ENCODE assay signal across 25 cellular contexts in genomic region chr11:130514316-130514715, GRCh38.
DNase-seq lines count a peak whose midpoint lies in the region; ATAC-seq and TF ChIP-seq lines count a peak whose summit lies in the region.
"Had no signal": no experiment of that assay in that cellular context is flagged by ENCODE, and none has a peak within 500 bp of the region (broad histone marks: within the 10 kb centered on the region; RNA-seq: fewer than 3 reads in every experiment).

No MANE protein-coding gene starts in this region.

- no peaks in the 10 kb centered on the region; a peak in 1 of 4 replicates for H3K4me1 ChIP-seq in SK-N-SH (ENCODE audit: control insufficient read depth in 1 of 2, insufficient read depth in 2 of 2, low read depth in 1 of 2, low read length in 1 of 2)
- H3K4me1 ChIP-seq: foreskin keratinocyte had no signal

- no peak for TF ChIP-seq CTCF in WERI-Rb-1 (IDR thresholded peaks at IDR 0.05; ENCODE audit: low read depth, low read length)
- no peak for TF ChIP-seq CTCF in fibroblast of mammary gland (conservative IDR thresholded peaks at IDR 0.05; ENCODE audit: control insufficient read depth, insufficient read depth, low read depth, low read length)
- TF ChIP-seq CTCF in SK-N-SH (IDR thresholded peaks at IDR 0.05) = no peak

- no peak for TF ChIP-seq RAD21 in SK-N-SH (IDR thresholded peaks at IDR 0.05; ENCODE audit: low read length)

- peak overlapping the region; percentile 77; the same call in 1 of the 2 replicates for H3K27ac ChIP-seq in WERI-Rb-1
- H3K27ac ChIP-seq in SK-N-SH (ENCODE audit: low read depth in 2 of 2, low read length in 1 of 2) = no peak overlapping the region
- H3K27ac ChIP-seq: BLaER1 treated with 17β-estradiol and CSF1 and Interleukin-3, amounts not matched to agents 10 nM and 100 nM; foreskin keratinocyte had no signal

- no peaks in the 10 kb centered on the region for H3K9me2 ChIP-seq in SK-N-SH

- CTCF ChIA-PET in SK-N-SH (lab: Yijun Ruan, JAX) = no interaction called here

- H3K27me3 ChIP-seq in WERI-Rb-1 (ENCODE audit: insufficient read depth, low read depth, severe bottlenecking) (no peaks in the 10 kb centered on the region), SK-N-SH (ENCODE audit: insufficient read depth) (no peaks in the 10 kb centered on the region)
- H3K27me3 ChIP-seq: BLaER1 treated with 17β-estradiol and CSF1 and Interleukin-3, amounts not matched to agents 10 nM and 100 nM; foreskin keratinocyte had no signal

- DNase-seq in NCI-H82 (lab: John Stamatoyannopoulos, UW) (peak; percentile 4), NCI-H82 treated with DMSO at 0.1 percent for 48 hours (lab: John Stamatoyannopoulos, UW; ENCODE audit: unreplicated experiment) (no peak), WERI-Rb-1 (no peak), fibroblast of mammary gland (ENCODE audit: low read depth) (peak; percentile 81), stromal cell of bone marrow (ENCODE audit: low read depth) (peak; percentile 69), activated gamma-delta T cell treated with Interleukin-2 at 50 U/mL for 16 hours (no peak), SK-N-SH (no peak)
- DNase-seq: 8988T; activated CD4-positive, CD25-positive, alpha-beta regulatory T cell; activated CD8-positive, alpha-beta T cell treated with anti-CD3 and anti-CD28 coated beads, Interleukin-2, amount 10 ng/mL, durations not matched to agents 7 days and 5 days; activated naive CD4-positive, alpha-beta T cell treated with Interleukin-2 at 50 U/mL for 16 hours; activated T-cell treated with anti-CD3 and anti-CD28 coated beads, Interleukin-2, amount 50 U/mL, for 1 hour; foreskin keratinocyte; hypothalamus; islet precursor cell; NCI-H1436 treated with DMSO at 0.1 percent for 48 hours; NK-92 treated with Interleukin-12 subunit alpha and Interleukin-12 subunit beta, amount 100 ng/mL, for 24 hours; RPMI8226; stimulated activated CD4-positive, alpha-beta T cell treated with anti-CD3 and anti-CD28 coated beads, Interleukin-4, amount 100 ng/mL, for 4 hours; T1000 had no signal

- H3K9me3 ChIP-seq in WERI-Rb-1 (ENCODE audit: severe bottlenecking) = no peaks in the 10 kb centered on the region
- H3K9me3 ChIP-seq in SK-N-SH = no peaks in the 10 kb centered on the region

- H3K79me2 ChIP-seq in SK-N-SH (ENCODE audit: insufficient read depth) = no peaks in the 10 kb centered on the region

- no peak overlapping the region for H3K9ac ChIP-seq in SK-N-SH
- H3K9ac ChIP-seq: BLaER1 treated with 17β-estradiol and CSF1 and Interleukin-3, amounts not matched to agents 10 nM and 100 nM had no signal

- no peak overlapping the region for H2AFZ ChIP-seq in SK-N-SH (ENCODE audit: low read depth)
- H2AFZ ChIP-seq: GM23338 had no signal

- no peak for ATAC-seq in SK-N-SH treated with all-trans-retinoic acid at 6 μM for 48 hours
- ATAC-seq: activated CD8-positive, alpha-beta T cell treated with anti-CD3 and anti-CD28 coated beads, Interleukin-2, amount 10 ng/mL, durations not matched to agents 7 days and 5 days; foreskin keratinocyte; GM23338; HepG2 had no signal

- TF ChIP-seq EP300 in SK-N-SH (IDR thresholded peaks at IDR 0.05; ENCODE audit: borderline replicate concordance in 1 of 2, low read depth in 1 of 2, low read length in 1 of 2) = no peak

- H3K36me3 ChIP-seq in WERI-Rb-1 (no peaks in the 10 kb centered on the region), SK-N-SH (replicated peaks in 1 of 2; ENCODE audit: control insufficient read depth in 1 of 2, insufficient read depth in 2 of 2, low read length in 1 of 2) (no peaks in the 10 kb centered on the region)
- H3K36me3 ChIP-seq: BLaER1 treated with 17β-estradiol and CSF1 and Interleukin-3, amounts not matched to agents 10 nM and 100 nM had no signal

- POLR2A ChIA-PET in SK-N-SH (lab: Yijun Ruan, JAX) = no interaction called here

- no peaks in the 10 kb centered on the region for H3F3A ChIP-seq in SK-N-SH (replicated peaks; ENCODE audit: insufficient read depth)

- H3K4me3 ChIP-seq in WERI-Rb-1 (ENCODE audit: low read depth, low read length) (no peak overlapping the region), fibroblast of mammary gland (ENCODE audit: control insufficient read depth, low read depth, low read length) (no peak overlapping the region), SK-N-SH (ENCODE audit: low read depth in 2 of 2, low read length in 1 of 2) (no peak overlapping the region)
- H3K4me3 ChIP-seq: BLaER1 treated with 17β-estradiol and CSF1 and Interleukin-3, amounts not matched to agents 10 nM and 100 nM; GM23338; lung had no signal

- H4K20me1 ChIP-seq in SK-N-SH (ENCODE audit: insufficient read depth) = no peaks in the 10 kb centered on the region
- H4K20me1 ChIP-seq: BLaER1 treated with 17β-estradiol and CSF1 and Interleukin-3, amounts not matched to agents 10 nM and 100 nM had no signal

- H3K4me2 ChIP-seq in SK-N-SH = no peak overlapping the region
- H3K4me2 ChIP-seq: BLaER1 treated with 17β-estradiol and CSF1 and Interleukin-3, amounts not matched to agents 10 nM and 100 nM; GM23338 had no signal

TF ChIP-seq in SK-N-SH treated with all-trans-retinoic acid at 6 μM for 48 hours, 23 proteins besides CTCF, POLR2A, EP300 and RAD21 (continues in another document):
- TF ChIP-seq, protein P1, sequence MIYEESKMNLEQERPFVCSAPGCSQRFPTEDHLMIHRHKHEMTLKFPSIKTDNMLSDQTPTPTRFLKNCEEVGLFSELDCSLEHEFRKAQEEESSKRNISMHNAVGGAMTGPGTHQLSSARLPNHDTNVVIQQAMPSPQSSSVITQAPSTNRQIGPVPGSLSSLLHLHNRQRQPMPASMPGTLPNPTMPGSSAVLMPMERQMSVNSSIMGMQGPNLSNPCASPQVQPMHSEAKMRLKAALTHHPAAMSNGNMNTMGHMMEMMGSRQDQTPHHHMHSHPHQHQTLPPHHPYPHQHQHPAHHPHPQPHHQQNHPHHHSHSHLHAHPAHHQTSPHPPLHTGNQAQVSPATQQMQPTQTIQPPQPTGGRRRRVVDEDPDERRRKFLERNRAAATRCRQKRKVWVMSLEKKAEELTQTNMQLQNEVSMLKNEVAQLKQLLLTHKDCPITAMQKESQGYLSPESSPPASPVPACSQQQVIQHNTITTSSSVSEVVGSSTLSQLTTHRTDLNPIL (CRISPR knock-in tag; IDR thresholded peaks at IDR 0.05; ENCODE audit: low read depth) = no peak
- TF ChIP-seq, protein P2, sequence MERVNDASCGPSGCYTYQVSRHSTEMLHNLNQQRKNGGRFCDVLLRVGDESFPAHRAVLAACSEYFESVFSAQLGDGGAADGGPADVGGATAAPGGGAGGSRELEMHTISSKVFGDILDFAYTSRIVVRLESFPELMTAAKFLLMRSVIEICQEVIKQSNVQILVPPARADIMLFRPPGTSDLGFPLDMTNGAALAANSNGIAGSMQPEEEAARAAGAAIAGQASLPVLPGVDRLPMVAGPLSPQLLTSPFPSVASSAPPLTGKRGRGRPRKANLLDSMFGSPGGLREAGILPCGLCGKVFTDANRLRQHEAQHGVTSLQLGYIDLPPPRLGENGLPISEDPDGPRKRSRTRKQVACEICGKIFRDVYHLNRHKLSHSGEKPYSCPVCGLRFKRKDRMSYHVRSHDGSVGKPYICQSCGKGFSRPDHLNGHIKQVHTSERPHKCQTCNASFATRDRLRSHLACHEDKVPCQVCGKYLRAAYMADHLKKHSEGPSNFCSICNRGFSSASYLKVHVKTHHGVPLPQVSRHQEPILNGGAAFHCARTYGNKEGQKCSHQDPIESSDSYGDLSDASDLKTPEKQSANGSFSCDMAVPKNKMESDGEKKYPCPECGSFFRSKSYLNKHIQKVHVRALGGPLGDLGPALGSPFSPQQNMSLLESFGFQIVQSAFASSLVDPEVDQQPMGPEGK (CRISPR knock-in tag; IDR thresholded peaks at IDR 0.05; ENCODE audit: borderline replicate concordance) = no peak
- no peak for TF ChIP-seq ZNF565 (CRISPR knock-in tag; conservative IDR thresholded peaks at IDR 0.05; ENCODE audit: low read depth)
- no peak for TF ChIP-seq ARNTL (CRISPR knock-in tag; IDR thresholded peaks at IDR 0.05; ENCODE audit: borderline replicate concordance, low read depth)
- no peak for TF ChIP-seq OSR1 (CRISPR knock-in tag; IDR thresholded peaks at IDR 0.05)
- no peak for TF ChIP-seq RARB (CRISPR knock-in tag; IDR thresholded peaks at IDR 0.05)
- no peak for TF ChIP-seq SNAI2 (CRISPR knock-in tag; IDR thresholded peaks at IDR 0.05)

TF ChIP-seq in SK-N-SH, 30 proteins besides CTCF, POLR2A, EP300 and RAD21:
- TF ChIP-seq RFX5 (IDR thresholded peaks at IDR 0.05; ENCODE audit: low read length) = no peak
- no peak for TF ChIP-seq GATA2 (CRISPR knock-in tag; IDR thresholded peaks at IDR 0.05)
- TF ChIP-seq FOXJ3 (CRISPR knock-in tag; IDR thresholded peaks at IDR 0.05) = no peak
- no peak for TF ChIP-seq JUND (IDR thresholded peaks at IDR 0.05)
- TF ChIP-seq, protein P3, sequence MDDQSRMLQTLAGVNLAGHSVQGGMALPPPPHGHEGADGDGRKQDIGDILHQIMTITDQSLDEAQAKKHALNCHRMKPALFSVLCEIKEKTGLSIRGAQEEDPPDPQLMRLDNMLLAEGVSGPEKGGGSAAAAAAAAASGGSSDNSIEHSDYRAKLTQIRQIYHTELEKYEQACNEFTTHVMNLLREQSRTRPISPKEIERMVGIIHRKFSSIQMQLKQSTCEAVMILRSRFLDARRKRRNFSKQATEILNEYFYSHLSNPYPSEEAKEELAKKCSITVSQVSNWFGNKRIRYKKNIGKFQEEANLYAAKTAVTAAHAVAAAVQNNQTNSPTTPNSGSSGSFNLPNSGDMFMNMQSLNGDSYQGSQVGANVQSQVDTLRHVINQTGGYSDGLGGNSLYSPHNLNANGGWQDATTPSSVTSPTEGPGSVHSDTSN (IDR thresholded peaks at IDR 0.05) = no peak
- no peak for TF ChIP-seq RXRA (IDR thresholded peaks at IDR 0.05; ENCODE audit: borderline replicate concordance, low read depth)
- TF ChIP-seq, protein P4, sequence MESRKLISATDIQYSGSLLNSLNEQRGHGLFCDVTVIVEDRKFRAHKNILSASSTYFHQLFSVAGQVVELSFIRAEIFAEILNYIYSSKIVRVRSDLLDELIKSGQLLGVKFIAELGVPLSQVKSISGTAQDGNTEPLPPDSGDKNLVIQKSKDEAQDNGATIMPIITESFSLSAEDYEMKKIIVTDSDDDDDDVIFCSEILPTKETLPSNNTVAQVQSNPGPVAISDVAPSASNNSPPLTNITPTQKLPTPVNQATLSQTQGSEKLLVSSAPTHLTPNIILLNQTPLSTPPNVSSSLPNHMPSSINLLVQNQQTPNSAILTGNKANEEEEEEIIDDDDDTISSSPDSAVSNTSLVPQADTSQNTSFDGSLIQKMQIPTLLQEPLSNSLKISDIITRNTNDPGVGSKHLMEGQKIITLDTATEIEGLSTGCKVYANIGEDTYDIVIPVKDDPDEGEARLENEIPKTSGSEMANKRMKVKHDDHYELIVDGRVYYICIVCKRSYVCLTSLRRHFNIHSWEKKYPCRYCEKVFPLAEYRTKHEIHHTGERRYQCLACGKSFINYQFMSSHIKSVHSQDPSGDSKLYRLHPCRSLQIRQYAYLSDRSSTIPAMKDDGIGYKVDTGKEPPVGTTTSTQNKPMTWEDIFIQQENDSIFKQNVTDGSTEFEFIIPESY (IDR thresholded peaks at IDR 0.05; ENCODE audit: borderline replicate concordance, low read depth) = no peak
- TF ChIP-seq NRF1 (IDR thresholded peaks at IDR 0.05; ENCODE audit: low read depth, low read length) = no peak

Comparison
In these comparisons a context has a peak if more than half of its experiments do, and no peak if none do; other contexts are left out.
1. DNase-seq: peak in NCI-H82 (single experiment), fibroblast of mammary gland (single experiment) and stromal cell of bone marrow (single experiment); none in NCI-H82 treated with DMSO at 0.1 percent for 48 hours (single experiment), WERI-Rb-1 (single experiment), activated gamma-delta T cell treated with Interleukin-2 at 50 U/mL for 16 hours (single experiment) and SK-N-SH (single experiment).